ENCODE assay signal across 10 cellular contexts in the genomic region with DNA sequence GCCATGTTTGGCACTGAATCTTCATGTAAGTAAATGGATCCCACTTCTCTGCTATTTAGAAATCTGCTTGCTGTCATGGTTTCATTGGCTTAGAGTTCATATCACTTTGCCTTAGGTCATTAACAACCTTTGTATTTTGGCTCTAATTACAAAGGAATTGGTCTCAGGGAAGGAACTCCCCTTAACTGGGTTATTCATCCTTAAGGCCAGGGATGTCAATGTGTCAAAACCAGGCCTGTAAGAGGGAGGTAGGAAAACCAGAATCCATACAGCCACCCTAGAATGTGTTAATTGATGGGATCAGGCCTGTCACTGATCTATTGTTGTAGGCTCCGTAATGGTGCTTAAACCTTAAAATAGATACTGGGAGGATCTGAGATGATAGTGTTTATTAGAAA.
DNase-seq lines count a peak whose midpoint lies in the region; ATAC-seq, FAIRE-seq and TF ChIP-seq lines count a peak whose summit lies in the region.
"Had no signal": no experiment of that assay in that cellular context is flagged by ENCODE, and none has a peak within 500 bp of the region (broad histone marks: within the 10 kb centered on the region; RNA-seq: fewer than 3 reads in every experiment).

No MANE protein-coding gene starts in this region.

- BruUV-seq in Panc1 (replicated peaks; lab: Mats Ljungman, UMichigan), result no TSS peak

- no peaks in the 10 kb centered on the region for H3K9me3 ChIP-seq in Panc1 (ENCODE audit: control insufficient read depth, insufficient read depth, low read depth, low read length)

- H3K4me1 ChIP-seq in Panc1 (ENCODE audit: control insufficient read depth, insufficient read depth, low read length) (peaks cover 15% of the 10 kb centered on the region), rectal smooth muscle tissue (ENCODE audit: control insufficient read depth, insufficient read depth, low read length) (peaks cover 9% of the 10 kb centered on the region)

- no peak overlapping the region for H3K9ac ChIP-seq in rectal smooth muscle tissue (ENCODE audit: low read length)

- in situ Hi-C loops in Panc1 (cut with HindIII; ENCODE audit: low pct_unique_long_range_greater_than_20kb, low sequenced_read_pairs), result no loop called here

- TF ChIP-seq CTCF in Panc1 (IDR thresholded peaks at IDR 0.05), result no peak
- no peak for TF ChIP-seq CTCF in fibroblast of villous mesenchyme (IDR thresholded peaks at IDR 0.05; ENCODE audit: insufficient read depth, low read depth, low read length)

- H3K36me3 ChIP-seq in Panc1 (ENCODE audit: control insufficient read depth, insufficient read depth, low read length) (no peaks in the 10 kb centered on the region), rectal smooth muscle tissue (ENCODE audit: control insufficient read depth, insufficient read depth, low read length) (no peaks in the 10 kb centered on the region)

- peak; percentile 62 for FAIRE-seq in GM12892 (lab: Jason Lieb, UNC)

- TF ChIP-seq POLR2A in GM12892 (IDR thresholded peaks at IDR 0.05; ENCODE audit: low read depth, low read length), result no peak

- H3K4me3 ChIP-seq in Panc1 (ENCODE audit: low read depth in 2 of 2, low read length in 2 of 2) (peak overlapping the region; percentile 24 to 54), fibroblast of villous mesenchyme (ENCODE audit: low read depth, low read length) (peak overlapping the region; percentile 45), rectal smooth muscle tissue (ENCODE audit: low read length) (peak overlapping the region; percentile 67)

- POLR2A ChIA-PET in Panc1 (lab: Charles Lee), result no interaction called here

- H3K27me3 ChIP-seq in Panc1 (ENCODE audit: control insufficient read depth, insufficient read depth, low read length) (no peaks in the 10 kb centered on the region), rectal smooth muscle tissue (ENCODE audit: control insufficient read depth, insufficient read depth, low read length) (no peaks in the 10 kb centered on the region)

- ATAC-seq in Panc1 (no peak; the same call in 1 of the 2 replicates), HG02852 (IDR thresholded peaks at IDR 0.05; ENCODE audit: unreplicated experiment) (no peak)

- H3K27ac ChIP-seq in Panc1 (ENCODE audit: low read length) (peak overlapping the region; percentile 30), rectal smooth muscle tissue (ENCODE audit: low read depth, low read length) (peak overlapping the region; percentile 62)

- CTCF ChIA-PET in Panc1 (lab: Charles Lee), result interaction anchor here (0.9 kb wide), 1 partner anchor 24 kb away, joined by 3 read pairs; no protein-coding TSS in a partner anchor

- DNase-seq in GM12892 (ENCODE audit: insufficient read length) (no peak), Panc1 (ENCODE audit: low read depth, low spot score) (no peak), fibroblast of villous mesenchyme (ENCODE audit: low read depth) (no peak), NCI-H1436 (lab: John Stamatoyannopoulos, UW) (no peak), activated T-cell treated with anti-CD3 and anti-CD28 coated beads for 4 hours (no peak), NCI-H82 treated with DMSO at 0.1 percent for 48 hours (lab: John Stamatoyannopoulos, UW; ENCODE audit: unreplicated experiment) (no peak)
- DNase-seq: activated T-cell treated with anti-CD3 and anti-CD28 coated beads, Interleukin-2, amount 50 U/mL, for 48 hours; T-helper 1 cell had no signal

- intact Hi-C loops in Panc1 (cut with micrococcal nuclease; ENCODE audit: unreplicated experiment), result no loop called here
